Comparison of ENCODE assay signal across 10 cellular contexts in the genomic region with DNA sequence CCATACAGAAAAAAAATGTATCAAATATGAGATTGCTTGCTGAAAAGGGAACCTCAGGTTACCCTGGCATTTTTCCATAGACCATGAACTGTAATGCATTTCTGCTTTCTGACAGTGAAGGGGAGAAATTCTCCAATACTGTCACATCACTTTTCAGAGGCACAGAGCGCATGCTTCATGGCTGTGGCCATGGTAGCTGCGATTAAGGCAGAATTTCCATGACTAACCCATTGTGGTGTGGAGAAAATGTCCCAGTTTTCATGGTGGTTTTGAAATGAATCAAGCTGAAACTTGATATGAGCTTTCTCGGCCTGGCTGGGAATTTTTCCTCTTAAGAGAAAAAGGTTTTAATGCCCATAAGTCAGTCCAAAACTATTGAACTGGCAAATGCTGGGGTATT. TPM values are rescaled to one million over a fixed set of nuclear protein-coding genes. Genes with fewer than 3 reads are reported as not detected.
DNase-seq lines count a peak whose midpoint lies in the region; FAIRE-seq and TF ChIP-seq lines count a peak whose summit lies in the region.
"Had no signal": no experiment of that assay in that cellular context is flagged by ENCODE, and none has a peak within 500 bp of the region (broad histone marks: within the 10 kb centered on the region; RNA-seq: fewer than 3 reads in every experiment).

No MANE protein-coding gene starts in this region.

- H3K9ac ChIP-seq in fibroblast of lung (ENCODE audit: insufficient read depth, low read length), result no peak overlapping the region

- no peaks in the 10 kb centered on the region for H3K9me3 ChIP-seq in fibroblast of lung (ENCODE audit: control insufficient read depth, insufficient read depth, low read depth, low read length)

- no peaks in the 10 kb centered on the region for H4K20me1 ChIP-seq in fibroblast of lung (ENCODE audit: control insufficient read depth, extremely low read depth, insufficient read depth, low read length)

- no peak overlapping the region for H3K4me2 ChIP-seq in fibroblast of lung (ENCODE audit: extremely low read depth, insufficient read depth, low read length)

- no peaks in the 10 kb centered on the region for H3K4me1 ChIP-seq in fibroblast of lung (ENCODE audit: control insufficient read depth, extremely low read depth, insufficient read depth, low read length)

- no peak overlapping the region for H3K4me3 ChIP-seq in fibroblast of lung (replicated peaks in 1 of 4; ENCODE audit: control extremely low read depth in 1 of 4, insufficient read depth in 1 of 4, low read depth in 3 of 4, low read length in 4 of 4)

- FAIRE-seq in RCC 7860 (lab: Jason Lieb, UNC) (peak; percentile 62), urothelium cell line (lab: Jason Lieb, UNC) (no peak)

- H3K27me3 ChIP-seq in fibroblast of lung (ENCODE audit: control insufficient read depth, insufficient read depth, low read length), result no peaks in the 10 kb centered on the region

- DNase-seq in stimulated activated naive CD4-positive, alpha-beta T cell treated with Interleukin-2 at 50 U/mL for 16 hours (lab: John Stamatoyannopoulos, UW), result peak; percentile 7
- DNase-seq in stimulated activated naive CD4-positive, alpha-beta T cell (lab: John Stamatoyannopoulos, UW), result no peak
- DNase-seq in RCC 7860 (ENCODE audit: low spot score) (peak; percentile 35), fibroblast of lung (ENCODE audit: low read depth in 2 of 2) (peak; percentile 53 to 88), SHP77 treated with DMSO at 0.1 percent for 48 hours (lab: John Stamatoyannopoulos, UW) (no peak), NCI-H2081 (lab: John Stamatoyannopoulos, UW) (no peak), urothelium cell line (ENCODE audit: low spot score) (no peak), SKM-1 (lab: John Stamatoyannopoulos, UW; ENCODE audit: unreplicated experiment) (no peak)
- DNase-seq: naive thymus-derived CD8-positive, alpha-beta T cell had no signal

- H3K36me3 ChIP-seq in fibroblast of lung (ENCODE audit: control insufficient read depth, insufficient read depth, low read length), result no peaks in the 10 kb centered on the region

- H3K79me2 ChIP-seq in fibroblast of lung (ENCODE audit: control insufficient read depth, insufficient read depth, low read length), result no peaks in the 10 kb centered on the region

- H2AFZ ChIP-seq in fibroblast of lung (ENCODE audit: low read length), result no peak overlapping the region

- H3K27ac ChIP-seq in fibroblast of lung (ENCODE audit: insufficient read depth, low read length), result no peak overlapping the region

- no peak for TF ChIP-seq CTCF in fibroblast of lung (conservative IDR thresholded peaks at IDR 0.05 in 1 of 2, IDR thresholded peaks at IDR 0.05 in 1 of 2; ENCODE audit: low read depth in 1 of 2, low read length in 2 of 2)

RNA-seq across cellular contexts. Expression of gene MAP3K15, which starts 39.5 kb away (rescaled TPM):
- total RNA-seq in fibroblast of lung, result under 0.01 TPM in 2 replicates
- 0.07 and 0.14 TPM in 2 replicates for polyA plus RNA-seq in fibroblast of lung
- 0.06 and 0.12 TPM in 2 replicates for polyA plus RNA-seq in fibroblast of lung (2012)
- not detected in 2 replicates for polyA minus RNA-seq in fibroblast of lung (ENCODE audit: low replicate concordance)
- total RNA-seq: esophagus mucosa had no signal
- polyA plus RNA-seq: naive thymus-derived CD8-positive, alpha-beta T cell had no signal

Comparison
In these comparisons a context has a peak if more than half of its experiments do, and no peak if none do; other contexts are left out.
1. DNase-seq: peak in stimulated activated naive CD4-positive, alpha-beta T cell treated with Interleukin-2 at 50 U/mL for 16 hours (single experiment), RCC 7860 (single experiment) and fibroblast of lung (2 of 2); none in stimulated activated naive CD4-positive, alpha-beta T cell (0 of 6), SHP77 treated with DMSO at 0.1 percent for 48 hours (single experiment), NCI-H2081 (0 of 2), urothelium cell line (single experiment) and SKM-1 (single experiment).